8 cellular contexts compared by ENCODE assay signal in the genomic region with DNA sequence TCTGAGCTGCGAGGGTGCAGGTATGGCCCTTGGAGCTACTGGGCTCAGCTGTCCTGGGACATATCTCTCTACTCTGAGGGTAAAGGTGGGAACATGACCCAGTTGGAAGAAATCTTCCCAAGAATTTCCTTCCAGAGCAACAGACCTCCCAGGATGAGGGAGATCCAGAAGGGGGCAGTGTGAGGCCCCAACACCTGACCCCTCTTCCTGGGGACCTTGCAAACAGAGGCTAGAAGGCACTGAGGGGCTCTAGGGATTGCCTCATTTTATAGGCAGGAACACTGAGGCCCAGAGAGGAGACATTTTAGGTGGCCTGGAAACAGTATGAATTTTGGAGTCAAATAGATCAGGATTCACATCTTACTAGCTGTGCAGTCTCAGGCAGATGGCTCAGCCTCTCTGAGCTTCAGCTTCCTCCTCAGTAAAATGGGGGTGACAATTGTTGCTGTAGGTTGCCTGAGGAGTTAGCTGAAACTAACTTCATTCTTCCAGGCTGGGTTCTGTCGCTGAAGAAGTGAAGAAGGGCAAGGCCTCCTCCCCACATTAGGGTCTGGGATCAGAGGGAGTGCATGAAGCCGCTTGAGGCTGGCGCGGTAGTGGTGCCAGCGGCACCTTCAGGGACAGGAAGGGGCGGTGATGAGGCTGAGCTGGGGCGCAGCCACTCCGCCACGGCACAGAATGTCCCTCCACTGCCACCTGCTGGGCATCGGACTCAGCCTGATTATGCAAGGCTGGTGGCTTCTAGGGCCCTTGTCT. TPM values are rescaled to one million over a fixed set of nuclear protein-coding genes. Genes with fewer than 3 reads are reported as not detected.
DNase-seq lines count a peak whose midpoint lies in the region; ATAC-seq and TF ChIP-seq lines count a peak whose summit lies in the region.

No MANE protein-coding gene starts in this region.

- WGBS in right lobe of liver (ENCODE audit: insufficient coverage, low coverage, low lambda C conversion rate, missing lambda C conversion rate) = 25% methylated on average over 2 of the region's 11 CpGs

- H3K4me3 ChIP-seq in colonic mucosa (no peak overlapping the region), right lobe of liver (peak overlapping the region in 1 of 3 donors; percentile 27)

- no peak overlapping the region for H3K27ac ChIP-seq in colonic mucosa
- H3K27ac ChIP-seq in right lobe of liver = no peak overlapping the region

- H3K4me3 Mint-ChIP-seq in activated CD4-positive, alpha-beta T cell treated with anti-CD3 and anti-CD28 coated beads, Interleukin-2, amount 10 ng/mL, durations not matched to agents 7 days and 5 days = peak overlapping the region; percentile 9

- H3K27me3 ChIP-seq in colonic mucosa (no peaks in the 10 kb centered on the region), right lobe of liver (no peaks in the 10 kb centered on the region)

- no peaks in the 10 kb centered on the region for H3K36me3 Mint-ChIP-seq in activated CD4-positive, alpha-beta T cell treated with anti-CD3 and anti-CD28 coated beads, Interleukin-2, amount 10 ng/mL, durations not matched to agents 7 days and 5 days (ENCODE audit: low read depth)

- no peaks in the 10 kb centered on the region for H3K9me3 ChIP-seq in colonic mucosa
- H3K9me3 ChIP-seq in right lobe of liver = no peaks in the 10 kb centered on the region

- no peaks in the 10 kb centered on the region for H3K9me3 Mint-ChIP-seq in activated CD4-positive, alpha-beta T cell treated with anti-CD3 and anti-CD28 coated beads, Interleukin-2, amount 10 ng/mL, durations not matched to agents 7 days and 5 days

- POLR2A ChIA-PET in activated CD4-positive, alpha-beta T cell treated with anti-CD3 and anti-CD28 coated beads, Interleukin-2, amount 10 ng/mL, durations not matched to agents 7 days and 5 days (lab: Charles Lee) = no interaction called here

- no peak overlapping the region for H3K27ac Mint-ChIP-seq in activated CD4-positive, alpha-beta T cell treated with anti-CD3 and anti-CD28 coated beads, Interleukin-2, amount 10 ng/mL, durations not matched to agents 7 days and 5 days

- peak; percentile 71 for DNase-seq in NK-92 treated with Interleukin-12 subunit alpha and Interleukin-12 subunit beta, amount 100 ng/mL, for 24 hours (lab: John Stamatoyannopoulos, UW)
- DNase-seq in NK-92 (lab: John Stamatoyannopoulos, UW; ENCODE audit: unreplicated experiment) = no peak
- DNase-seq in NCI-H510A (lab: John Stamatoyannopoulos, UW) = peak; percentile 65
- DNase-seq in activated CD4-positive, alpha-beta T cell treated with anti-CD3 and anti-CD28 coated beads, Interleukin-2, amount 10 ng/mL, durations not matched to agents 7 days and 5 days = peak; percentile 91
- DNase-seq in colonic mucosa = peak; percentile 93
- DNase-seq in right lobe of liver = peak; percentile 86 to 90 (median 87)
- DNase-seq in stimulated activated CD4-positive, alpha-beta T cell treated with anti-CD3 and anti-CD28 coated beads, Interleukin-4, amount 100 ng/mL, for 24 hours = peak; percentile 92

- H3K4me1 Mint-ChIP-seq in activated CD4-positive, alpha-beta T cell treated with anti-CD3 and anti-CD28 coated beads, Interleukin-2, amount 10 ng/mL, durations not matched to agents 7 days and 5 days = peaks cover 8% of the 10 kb centered on the region

- CTCF ChIA-PET in activated CD4-positive, alpha-beta T cell treated with anti-CD3 and anti-CD28 coated beads, Interleukin-2, amount 10 ng/mL, durations not matched to agents 7 days and 5 days (lab: Charles Lee) = interaction anchor here (0.7 to 4.2 kb wide), 21 partner anchors 11 to 330 kb away, joined by 3 to 91 read pairs (median 3); partner anchors contain the start of gene SAYSD1

- peak; percentile 88 for TF ChIP-seq CTCF in colonic mucosa (IDR thresholded peaks at IDR 0.05)
- TF ChIP-seq CTCF in right lobe of liver (IDR thresholded peaks at IDR 0.05) = peak; percentile 93 to 96 (median 94)

- H3K36me3 ChIP-seq in colonic mucosa (no peaks in the 10 kb centered on the region), right lobe of liver (no peaks in the 10 kb centered on the region)

- ATAC-seq in HG03097 (IDR thresholded peaks at IDR 0.05; ENCODE audit: low FRiP score, unreplicated experiment) = peak; percentile 71
- ATAC-seq in right lobe of liver = peak; percentile 94 to 98 (median 94)

- TF ChIP-seq POLR2A in right lobe of liver (IDR thresholded peaks at IDR 0.05) = no peak

- intact Hi-C loops in colonic mucosa (cut with DNase I) = no loop called here
- intact Hi-C loops in right lobe of liver (cut with DNase I) = loop anchor here in 1 of 2 donors (2.0 to 10.0 kb wide), 3 partner anchors 68 to 328 kb away; no protein-coding TSS in a partner anchor

- H3K27me3 Mint-ChIP-seq in activated CD4-positive, alpha-beta T cell treated with anti-CD3 and anti-CD28 coated beads, Interleukin-2, amount 10 ng/mL, durations not matched to agents 7 days and 5 days = no peaks in the 10 kb centered on the region

- no peaks in the 10 kb centered on the region for H3K4me1 ChIP-seq in colonic mucosa
- peaks cover 0 to 16% (median 9%) of the 10 kb centered on the region in 4 donors for H3K4me1 ChIP-seq in right lobe of liver

- peak overlapping the region in 1 of 2 donors; percentile 30 for H3K9ac ChIP-seq in colonic mucosa (ENCODE audit: low read depth in 2 of 2, low read length in 2 of 2)

RNA-seq across cellular contexts. Expression of gene KCNK17, which starts 11.4 kb away (rescaled TPM):
- total RNA-seq in activated CD4-positive, alpha-beta T cell treated with anti-CD3 and anti-CD28 coated beads, Interleukin-2, amount 10 ng/mL, durations not matched to agents 7 days and 5 days = not detected
- total RNA-seq in colonic mucosa (not detected), right lobe of liver (under 1 TPM in 5 of 6 experiments, not detected in 1; 0.31 to 0.77 (median 0.39) TPM)

RNA-seq across cellular contexts. Expression of gene KCNK16, which starts 19.7 kb away (rescaled TPM):
- total RNA-seq in activated CD4-positive, alpha-beta T cell treated with anti-CD3 and anti-CD28 coated beads, Interleukin-2, amount 10 ng/mL, durations not matched to agents 7 days and 5 days = not detected
- total RNA-seq in colonic mucosa (not detected), right lobe of liver (not detected)
